In genomic region chr10:14971867-14972448, GRCh38 we compare ENCODE assay signal across 9 cellular contexts. TPM values are rescaled to one million over a fixed set of nuclear protein-coding genes. Genes with fewer than 3 reads are reported as not detected.
DNase-seq lines count a peak whose midpoint lies in the region; ATAC-seq and TF ChIP-seq lines count a peak whose summit lies in the region.
"Had no signal": no experiment of that assay in that cellular context is flagged by ENCODE, and none has a peak within 500 bp of the region (broad histone marks: within the 10 kb centered on the region; RNA-seq: fewer than 3 reads in every experiment).

No MANE protein-coding gene starts in this region.

- H3K4me1 ChIP-seq in DND-41 (ENCODE audit: insufficient read depth, low read length) (no peaks in the 10 kb centered on the region), heart right ventricle (no peaks in the 10 kb centered on the region)

- H3K36me3 Mint-ChIP-seq in activated T-cell treated with anti-CD3 and anti-CD28 coated beads, Interleukin-2, amount 50 U/mL, for 4 hours (ENCODE audit: insufficient read depth), result no peaks in the 10 kb centered on the region

- H3K4me3 Mint-ChIP-seq in activated T-cell treated with anti-CD3 and anti-CD28 coated beads, Interleukin-2, amount 50 U/mL, for 4 hours, result no peak overlapping the region

- H2AFZ ChIP-seq in DND-41 (ENCODE audit: low read depth, low read length), result no peak overlapping the region

- H3K27me3 Mint-ChIP-seq in activated T-cell treated with anti-CD3 and anti-CD28 coated beads, Interleukin-2, amount 50 U/mL, for 4 hours (ENCODE audit: low read depth), result peaks cover 14% of the 10 kb centered on the region

- TF ChIP-seq CTCF in DND-41 (IDR thresholded peaks at IDR 0.05; ENCODE audit: borderline replicate concordance, extremely low read depth, low read length, poor library complexity, severe bottlenecking), result peak; percentile 71
- TF ChIP-seq CTCF in heart right ventricle (IDR thresholded peaks at IDR 0.05), result peak in 7 of 9 donors; percentile 50 to 70 (median 55)

- WGBS in heart right ventricle, 2 donors, result 59% methylated on average over 4 of the region's 4 CpGs

- DNase-seq in DND-41 (peak; percentile 62), MG63 (peak; percentile 31), heart right ventricle (no peak), NCI-H345 (lab: John Stamatoyannopoulos, UW) (no peak), NCI-H226 (no peak)
- peak; percentile 36 for DNase-seq in activated T-cell treated with anti-CD3 and anti-CD28 coated beads, Interleukin-2, amount 50 U/mL, for 4 hours
- DNase-seq in stimulated activated CD4-positive, alpha-beta T cell treated with anti-CD3 and anti-CD28 coated beads, TNF-alpha, amount 100 ng/mL, for 1 hour (ENCODE audit: low read depth in 3 of 3, low spot score in 1 of 3), result peak in 2 of 3 donors; percentile 14 to 41

- H3K4me2 ChIP-seq in DND-41 (ENCODE audit: insufficient read depth, low read length), result no peak overlapping the region

- no peaks in the 10 kb centered on the region for H3K9me3 Mint-ChIP-seq in activated T-cell treated with anti-CD3 and anti-CD28 coated beads, Interleukin-2, amount 50 U/mL, for 4 hours

- peak; percentile 82 for ATAC-seq in DND-41 (ENCODE audit: insufficient read depth, low read depth)
- peak in 1 of 2 donors; percentile 50 for ATAC-seq in activated T-cell treated with anti-CD3 and anti-CD28 coated beads, Interleukin-2, amount 50 U/mL, for 4 hours
- ATAC-seq in heart right ventricle, result no peak
- no peak for ATAC-seq in HG02973 (IDR thresholded peaks at IDR 0.05; ENCODE audit: unreplicated experiment)

- H3K4me3 ChIP-seq in DND-41 (ENCODE audit: low read depth in 1 of 2, low read length in 2 of 2) (no peak overlapping the region), MG63 (no peak overlapping the region), heart right ventricle (no peak overlapping the region)

- intact Hi-C loops in heart right ventricle (cut with DNase I), result loop anchor here in 2 of 10 donors (10.0 kb wide), 2 partner anchors 437 to 477 kb away; no protein-coding TSS in a partner anchor

- H3K27me3 ChIP-seq in DND-41 (ENCODE audit: insufficient read depth, low read length, poor library complexity), result peaks cover under 1% of the 10 kb centered on the region
- no peaks in the 10 kb centered on the region for H3K27me3 ChIP-seq in MG63
- peaks cover 0 to 27% (median 14%) of the 10 kb centered on the region in 7 donors for H3K27me3 ChIP-seq in heart right ventricle

- H3K9me3 ChIP-seq in DND-41 (ENCODE audit: insufficient read depth, low read length, severe bottlenecking), result no peaks in the 10 kb centered on the region
- H3K9me3 ChIP-seq in MG63, result no peaks in the 10 kb centered on the region
- no peaks in the 10 kb centered on the region for H3K9me3 ChIP-seq in heart right ventricle

- H3K27ac ChIP-seq in DND-41 (ENCODE audit: low read length) (no peak overlapping the region), heart right ventricle (no peak overlapping the region)

- no peaks in the 10 kb centered on the region for H3K79me2 ChIP-seq in DND-41 (ENCODE audit: insufficient read depth, low read length)

- H3K36me3 ChIP-seq in DND-41 (ENCODE audit: insufficient read depth, low read length) (no peaks in the 10 kb centered on the region), MG63 (no peaks in the 10 kb centered on the region), heart right ventricle (no peaks in the 10 kb centered on the region)

- no peaks in the 10 kb centered on the region for H4K20me1 ChIP-seq in DND-41 (ENCODE audit: insufficient read depth, low read length)

- peaks cover 4% of the 10 kb centered on the region for H3K4me1 Mint-ChIP-seq in activated T-cell treated with anti-CD3 and anti-CD28 coated beads, Interleukin-2, amount 50 U/mL, for 4 hours (ENCODE audit: low read depth)

- no peak overlapping the region for H3K9ac ChIP-seq in DND-41 (ENCODE audit: low read depth, low read length)

RNA-seq across cellular contexts. Expression of gene MEIG1, which starts 12.8 kb away (rescaled TPM):
- total RNA-seq in MG63 (2014; rRNA removed; shearing (Covaris generic); ENCODE audit: low replicate concordance), result not detected in 2 replicates
- total RNA-seq in activated T-cell treated with anti-CD3 and anti-CD28 coated beads, Interleukin-2, amount 50 U/mL, for 4 hours, result not detected
- total RNA-seq in heart right ventricle, result under 1 TPM in 1 of 10 donors, not detected in 9; 0.53 TPM
- under 1 TPM in 1 of 2 donors, not detected in 1; 0.23 TPM for polyA plus RNA-seq in heart right ventricle
- total RNA-seq: M059J had no signal

RNA-seq across cellular contexts. Expression of gene DCLRE1C, which starts 18.1 kb away (rescaled TPM):
- total RNA-seq in MG63 (2014; rRNA removed; shearing (Covaris generic); ENCODE audit: low replicate concordance), result 5.8 and 8.5 TPM in 2 replicates
- total RNA-seq in activated T-cell treated with anti-CD3 and anti-CD28 coated beads, Interleukin-2, amount 50 U/mL, for 4 hours, result 10 to 100 TPM in 1 of 3 donors, 1 to 10 TPM in 2; 8.4 to 10.1 (median 8.5) TPM
- 1 to 10 TPM; 1.6 to 4.2 (median 3.8) TPM for total RNA-seq in heart right ventricle
- polyA plus RNA-seq in heart right ventricle, result 1 to 10 TPM; 1.9 to 3.0 TPM

Comparison
In these comparisons a context has a peak if more than half of its experiments do, and no peak if none do; other contexts are left out.
1. DNase-seq: peak in DND-41 (single experiment), MG63 (single experiment), activated T-cell treated with anti-CD3 and anti-CD28 coated beads, Interleukin-2, amount 50 U/mL, for 4 hours (single experiment) and stimulated activated CD4-positive, alpha-beta T cell treated with anti-CD3 and anti-CD28 coated beads, TNF-alpha, amount 100 ng/mL, for 1 hour (2 of 3); none in heart right ventricle (0 of 2), NCI-H345 (single experiment) and NCI-H226 (single experiment).